In genomic region chr2:88061295-88061694, GRCh38 we compare ENCODE assay signal across 30 cellular contexts. TPM values are rescaled to one million over a fixed set of nuclear protein-coding genes. Genes with fewer than 3 reads are reported as not detected.
"Had no signal": no experiment of that assay in that cellular context is flagged by ENCODE, and none has a peak within 500 bp of the region (broad histone marks: within the 10 kb centered on the region; RNA-seq: fewer than 3 reads in every experiment).

No MANE protein-coding gene starts in this region.

- H3K36me3 ChIP-seq: left lung, lower lobe of right lung, neutrophil, ovary, prostate gland, sigmoid colon, spleen, tibial nerve, uterus had no signal

- H3K27me3 ChIP-seq: left lung, neutrophil, ovary, sigmoid colon, spleen, tibial nerve, uterus had no signal

- DNase-seq: hypothalamus; immature natural killer cell; kidney; left colon; left lung; lower lobe of right lung; naive thymus-derived CD8-positive, alpha-beta T cell; ovary; posterior cingulate gyrus; retina; right cardiac atrium; sigmoid colon; small intestine; spleen; stimulated activated CD4-positive, alpha-beta T cell treated with anti-CD3 and anti-CD28 coated beads, Interleukin-4, amount 100 ng/mL, for 24 hours; uterus had no signal

- ATAC-seq: left colon; lower lobe of right lung; naive thymus-derived CD8-positive, alpha-beta T cell; right cardiac atrium had no signal

- H3K36me3 Mint-ChIP-seq: immature natural killer cell; naive thymus-derived CD8-positive, alpha-beta T cell; type B pancreatic cell had no signal

- H3K27me3 Mint-ChIP-seq: naive thymus-derived CD8-positive, alpha-beta T cell; stimulated activated naive CD8-positive, alpha-beta T cell treated with anti-CD3 and anti-CD28 coated beads, Interleukin-15, Interleukin-2, amounts not matched to agents 100 ng/mL and 50 ng/mL, for 24 hours; type B pancreatic cell had no signal

- H3K9me3 ChIP-seq: left lung, lower lobe of right lung, neutrophil, ovary, prostate gland, sigmoid colon, spleen, tibial nerve, uterus had no signal

- H3K4me3 Mint-ChIP-seq: immature natural killer cell; naive thymus-derived CD8-positive, alpha-beta T cell; nephron; stimulated activated effector memory CD8-positive, alpha-beta T cell treated with anti-CD3 and anti-CD28 coated beads, Interleukin-12 subunit alpha, Interleukin-12 subunit beta, amount 100 ng/mL, for 72 hours; stimulated activated naive CD8-positive, alpha-beta T cell treated with anti-CD3 and anti-CD28 coated beads, Interleukin-15, Interleukin-2, amounts not matched to agents 100 ng/mL and 50 ng/mL, for 24 hours; type B pancreatic cell had no signal

- H3K4me1 ChIP-seq: prostate gland, uterus had no signal

- H3K27ac ChIP-seq: left lung, lower lobe of right lung, ovary, prostate gland, sigmoid colon, spleen, tibial nerve, uterus had no signal

- H3K27ac Mint-ChIP-seq: nephron; stimulated activated naive CD8-positive, alpha-beta T cell treated with anti-CD3 and anti-CD28 coated beads, Interleukin-15, Interleukin-2, amounts not matched to agents 100 ng/mL and 50 ng/mL, for 24 hours; type B pancreatic cell had no signal

- H3K4me1 Mint-ChIP-seq: neural crest cell had no signal

- H3K9me3 Mint-ChIP-seq: immature natural killer cell; naive thymus-derived CD8-positive, alpha-beta T cell; nephron; neural crest cell; stimulated activated effector memory CD8-positive, alpha-beta T cell treated with anti-CD3 and anti-CD28 coated beads, Interleukin-12 subunit alpha, Interleukin-12 subunit beta, amount 100 ng/mL, for 72 hours; stimulated activated naive CD8-positive, alpha-beta T cell treated with anti-CD3 and anti-CD28 coated beads, Interleukin-15, Interleukin-2, amounts not matched to agents 100 ng/mL and 50 ng/mL, for 24 hours; type B pancreatic cell had no signal

- H3K4me3 ChIP-seq: left lung, lower lobe of right lung, ovary, prostate gland, sigmoid colon, spleen, tibial nerve, uterus had no signal

RNA-seq across cellular contexts. Expression of gene SMYD1, which starts 6.3 kb away (rescaled TPM):
- total RNA-seq: kidney; liver; lower lobe of right lung; naive thymus-derived CD8-positive, alpha-beta T cell; neural crest cell; omental fat pad; spleen; subcutaneous adipose tissue; temporal lobe; ureter had no signal

RNA-seq across cellular contexts. Expression of gene RNU2-63P, which starts 44.9 kb away (rescaled TPM):
- total RNA-seq: left lung, liver, lower lobe of right lung, mucosa of gallbladder, omental fat pad, prostate gland, sigmoid colon, subcutaneous adipose tissue, temporal lobe, tibial nerve, ureter, uterus had no signal
